In the genomic region with DNA sequence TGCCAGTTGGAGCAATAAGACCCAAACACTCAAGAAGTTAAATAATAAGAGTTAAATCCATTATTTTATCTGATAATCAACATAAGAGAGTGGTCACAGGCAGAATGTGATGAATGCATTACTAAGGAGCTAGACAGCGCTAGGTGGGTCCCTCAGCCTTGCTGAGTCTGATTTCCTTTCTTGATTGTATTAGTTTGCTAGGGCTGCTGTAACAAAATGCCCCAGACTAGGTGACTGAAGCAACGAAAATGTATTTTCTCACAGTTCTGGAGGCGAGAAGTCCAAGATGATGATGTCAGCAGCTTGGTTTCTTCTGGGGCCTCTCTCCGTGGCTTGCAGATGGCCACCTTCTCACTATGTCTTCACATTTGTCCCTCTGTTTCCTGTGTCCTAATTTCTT, we compare ENCODE assay signal across 8 cellular contexts. TPM values are rescaled to one million over a fixed set of nuclear protein-coding genes. Genes with fewer than 3 reads are reported as not detected.
"Had no signal": no experiment of that assay in that cellular context is flagged by ENCODE, and none has a peak within 500 bp of the region (broad histone marks: within the 10 kb centered on the region; RNA-seq: fewer than 3 reads in every experiment).

No MANE protein-coding gene starts in this region.

- FAIRE-seq: HTR-8/SVneo had no signal

- H3K27ac ChIP-seq: HL-60, KMS-11 had no signal

- DNase-seq: KBM-7, KG1 had no signal

- H3K4me2 ChIP-seq: KMS-11 had no signal

- H3K9ac ChIP-seq: KMS-11 had no signal

RNA-seq across cellular contexts. Expression of a gene that starts 8.2 kb away (rescaled TPM):
- total RNA-seq: HT-29, HT1080 had no signal
- polyA plus RNA-seq: IgD-negative memory B cell had no signal
